Comparison of ENCODE assay signal across 19 cellular contexts in the genomic region with DNA sequence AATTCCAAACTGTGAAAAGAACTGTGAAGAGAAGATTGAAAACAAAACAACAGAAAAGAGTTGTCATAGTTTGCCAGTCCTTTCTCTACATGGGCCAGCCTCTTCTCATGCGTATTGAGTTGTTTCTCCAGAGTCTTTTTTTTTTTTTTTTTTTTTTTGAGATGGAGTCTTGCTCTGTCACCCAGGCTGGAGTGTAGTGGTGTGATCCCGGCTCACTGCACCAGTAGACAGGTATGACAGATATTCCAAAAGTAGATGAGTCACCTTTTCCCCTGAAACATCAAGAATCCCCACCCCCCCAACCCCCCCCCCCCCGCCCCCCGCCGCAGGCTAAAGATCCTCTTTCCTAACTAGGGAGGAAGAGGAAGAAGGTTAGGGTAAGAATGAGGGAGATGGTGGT.
"Had no signal": no experiment of that assay in that cellular context is flagged by ENCODE, and none has a peak within 500 bp of the region (broad histone marks: within the 10 kb centered on the region; RNA-seq: fewer than 3 reads in every experiment).

No MANE protein-coding gene starts in this region.

- H3K4me3 ChIP-seq: esophagus squamous epithelium, lung, psoas muscle, spleen, tibial nerve, upper lobe of right lung had no signal

- H3K27me3 ChIP-seq: esophagus squamous epithelium, spleen, tibial nerve, upper lobe of right lung had no signal

- DNase-seq: dermis blood vessel endothelial cell; esophagus squamous epithelium; foreskin fibroblast; immature natural killer cell; kidney; left colon; left ventricle myocardium superior; mesenchymal stem cell; naive B cell; psoas muscle; spleen; stimulated activated CD4-positive, alpha-beta T cell treated with anti-CD3 and anti-CD28 coated beads, Interleukin-15, amount 100 ng/mL, for 24 hours; stimulated activated CD4-positive, alpha-beta T cell treated with anti-CD3 and anti-CD28 coated beads, Interleukin-1b, Interleukin-23, amount 100 ng/mL, for 48 hours; stimulated activated CD4-positive, alpha-beta T cell treated with anti-CD3 and anti-CD28 coated beads, Interleukin-4, amount 100 ng/mL, for 24 hours; upper lobe of right lung had no signal

- ATAC-seq: left colon; left ventricle myocardium superior; psoas muscle; sciatic nerve; stimulated activated memory B cell treated with anti-CD40 and anti-IgM and Interleukin-4, amounts not matched to agents 10 μg/mL and 1 μg/mL and 100 μg/mL, for 72 hours; upper lobe of right lung had no signal

- H3K36me3 ChIP-seq: esophagus squamous epithelium, spleen, tibial nerve, upper lobe of right lung had no signal
